Comparison of ENCODE assay signal across 14 cellular contexts in the genomic region with DNA sequence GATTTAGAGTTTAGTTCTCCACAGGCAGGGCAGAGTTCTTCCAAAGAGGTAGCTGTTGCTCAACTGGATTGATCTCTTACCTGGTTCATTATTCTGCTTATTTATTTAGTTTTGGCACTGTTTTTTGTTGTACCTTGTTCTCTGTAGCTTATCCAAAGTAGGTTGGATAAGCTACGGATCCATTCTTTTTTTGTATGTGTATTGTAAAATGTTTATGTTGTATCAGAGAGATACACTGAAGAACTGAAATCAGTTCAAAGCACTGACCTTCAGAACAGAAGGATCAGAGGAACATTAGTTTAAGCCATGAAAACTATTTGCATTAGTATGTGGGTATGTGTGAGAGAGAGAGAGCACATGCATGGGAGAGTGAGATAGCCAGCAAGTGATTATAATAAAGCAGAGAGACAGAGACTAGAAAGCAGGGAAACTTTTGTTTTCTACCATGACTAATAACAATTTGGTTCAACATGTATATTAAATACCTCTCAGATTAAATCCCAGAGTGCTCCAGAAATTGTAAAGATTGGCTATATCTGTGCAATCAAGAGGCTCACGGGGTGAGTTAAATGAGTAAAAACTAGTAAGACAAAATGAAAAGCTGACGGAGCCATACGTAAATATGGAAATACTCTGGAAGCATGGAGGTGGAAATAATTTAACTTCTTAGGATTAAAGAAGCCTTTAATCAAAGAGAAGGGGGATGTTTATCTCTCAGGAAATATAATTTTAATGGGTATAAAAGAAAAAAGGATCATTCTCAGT. TPM values are rescaled to one million over a fixed set of nuclear protein-coding genes. Genes with fewer than 3 reads are reported as not detected.
DNase-seq lines count a peak whose midpoint lies in the region; ATAC-seq and TF ChIP-seq lines count a peak whose summit lies in the region.
"Had no signal": no experiment of that assay in that cellular context is flagged by ENCODE, and none has a peak within 500 bp of the region (broad histone marks: within the 10 kb centered on the region; RNA-seq: fewer than 3 reads in every experiment).

No MANE protein-coding gene starts in this region.

- no peaks in the 10 kb centered on the region for H3K9me3 ChIP-seq in right lobe of liver
- H3K9me3 ChIP-seq: ascending aorta, gastrocnemius medialis, HAP-1 had no signal

- no peak overlapping the region for H3K4me3 Mint-ChIP-seq in activated naive CD8-positive, alpha-beta T cell
- H3K4me3 Mint-ChIP-seq in activated naive CD8-positive, alpha-beta T cell treated with anti-CD3 and anti-CD28 coated beads for 36 hours = no peak overlapping the region
- H3K4me3 Mint-ChIP-seq in T-cell = no peak overlapping the region

- TF ChIP-seq POLR2A in right lobe of liver (IDR thresholded peaks at IDR 0.05) = no peak

- H3K36me3 ChIP-seq in right lobe of liver = peaks cover 0 to 8% (median 0%) of the 10 kb centered on the region in 4 donors

- no peak for DNase-seq in activated naive CD8-positive, alpha-beta T cell treated with anti-CD3 and anti-CD28 coated beads for 36 hours
- no peak for DNase-seq in T-cell
- peak in 1 of 3 donors; percentile 40 for DNase-seq in right lobe of liver
- no peak for DNase-seq in substantia nigra (lab: John Stamatoyannopoulos, UW)
- DNase-seq in GM13976 (ENCODE audit: low spot score) = no peak
- no peak for DNase-seq in glomerular visceral epithelial cell (ENCODE audit: extremely low spot score)
- DNase-seq: ACHN, gastrocnemius medialis, NCI-H1417 treated with DMSO at 0.1 percent for 48 hours had no signal

- 24% methylated on average over 4 of the region's 4 CpGs for WGBS in right lobe of liver (ENCODE audit: insufficient coverage, low coverage, low lambda C conversion rate, missing lambda C conversion rate)

- H3K4me1 ChIP-seq in right lobe of liver = peaks cover 0 to 91% (median 45%) of the 10 kb centered on the region in 4 donors

- peak overlapping the region in 2 of 3 donors; percentile 4 to 7 for H3K4me3 ChIP-seq in right lobe of liver
- H3K4me3 ChIP-seq: ascending aorta, gastrocnemius medialis, HAP-1 had no signal

- peak overlapping the region in 2 of 3 donors; percentile 65 to 71 for H3K27ac ChIP-seq in right lobe of liver
- peak overlapping the region; percentile 9 for H3K27ac ChIP-seq in substantia nigra (ENCODE audit: low read depth, low read length, poor library complexity, severe bottlenecking)
- H3K27ac ChIP-seq: gastrocnemius medialis had no signal

- POLR2A ChIA-PET in T-cell (lab: Charles Lee) = no interaction called here

- H3K27me3 Mint-ChIP-seq in activated naive CD8-positive, alpha-beta T cell = no peaks in the 10 kb centered on the region
- H3K27me3 Mint-ChIP-seq in activated naive CD8-positive, alpha-beta T cell treated with anti-CD3 and anti-CD28 coated beads for 36 hours = no peaks in the 10 kb centered on the region
- no peaks in the 10 kb centered on the region for H3K27me3 Mint-ChIP-seq in T-cell

- TF ChIP-seq CTCF in right lobe of liver (IDR thresholded peaks at IDR 0.05) = no peak
- TF ChIP-seq CTCF in GM13976 (IDR thresholded peaks at IDR 0.05; ENCODE audit: borderline replicate concordance, control extremely low read depth, extremely low read depth, insufficient read depth, missing control alignments) = no peak

- H3K36me3 Mint-ChIP-seq in activated naive CD8-positive, alpha-beta T cell = peaks cover 5% of the 10 kb centered on the region
- peaks cover 39% of the 10 kb centered on the region for H3K36me3 Mint-ChIP-seq in activated naive CD8-positive, alpha-beta T cell treated with anti-CD3 and anti-CD28 coated beads for 36 hours
- peaks cover 20% of the 10 kb centered on the region for H3K36me3 Mint-ChIP-seq in T-cell

- ATAC-seq in T-cell (replicated peaks in 1 of 4) (no peak), right lobe of liver (peak; percentile 62 to 80 (median 70)), GM19395 (IDR thresholded peaks at IDR 0.05; ENCODE audit: unreplicated experiment) (no peak)
- ATAC-seq: gastrocnemius medialis, Right ventricle myocardium inferior had no signal

- peaks cover 56% of the 10 kb centered on the region for H3K4me1 Mint-ChIP-seq in activated naive CD8-positive, alpha-beta T cell (ENCODE audit: low read depth)
- peaks cover 38% of the 10 kb centered on the region for H3K4me1 Mint-ChIP-seq in activated naive CD8-positive, alpha-beta T cell treated with anti-CD3 and anti-CD28 coated beads for 36 hours
- peaks cover 58 to 66% (median 64%) of the 10 kb centered on the region in 3 donors for H3K4me1 Mint-ChIP-seq in T-cell

- H3K9me3 Mint-ChIP-seq in activated naive CD8-positive, alpha-beta T cell (ENCODE audit: low read depth) = no peaks in the 10 kb centered on the region
- H3K9me3 Mint-ChIP-seq in activated naive CD8-positive, alpha-beta T cell treated with anti-CD3 and anti-CD28 coated beads for 36 hours = no peaks in the 10 kb centered on the region
- no peaks in the 10 kb centered on the region for H3K9me3 Mint-ChIP-seq in T-cell

- in situ Hi-C loops in GM13976 (cut with MboI; ENCODE audit: low sequenced_read_pairs, unreplicated experiment) = no loop called here

- intact Hi-C loops in right lobe of liver (cut with DNase I) = no loop called here

- H3K27me3 ChIP-seq in right lobe of liver = no peaks in the 10 kb centered on the region
- H3K27me3 ChIP-seq: ascending aorta, gastrocnemius medialis had no signal

- H3K27ac Mint-ChIP-seq in activated naive CD8-positive, alpha-beta T cell = peak overlapping the region; percentile 4
- H3K27ac Mint-ChIP-seq in activated naive CD8-positive, alpha-beta T cell treated with anti-CD3 and anti-CD28 coated beads for 36 hours = no peak overlapping the region
- H3K27ac Mint-ChIP-seq in T-cell = peak overlapping the region; percentile 25 to 26

- CTCF ChIA-PET in T-cell (lab: Charles Lee) = interaction anchor here in 1 of 2 donors (1.0 kb wide), 1 partner anchor 91 kb away, joined by 3 read pairs; no protein-coding TSS in a partner anchor

RNA-seq across cellular contexts. Expression of gene ITCH, which starts 40.2 kb away (rescaled TPM):
- total RNA-seq in activated naive CD8-positive, alpha-beta T cell treated with anti-CD3 and anti-CD28 coated beads for 36 hours = 10 to 100 TPM; 45.1 to 55.2 TPM
- total RNA-seq in T-cell (10 to 100 TPM; 50.5 to 63.6 (median 53.3) TPM), right lobe of liver (10 to 100 TPM; 32.8 to 71.4 (median 44.1) TPM)

Comparison
In these comparisons a context has a peak if more than half of its experiments do, and no peak if none do; other contexts are left out.
1. ATAC-seq: peak in right lobe of liver (4 of 4); none in T-cell (0 of 4) and GM19395 (single experiment).